Comparison of ENCODE assay signal across 11 cellular contexts in the genomic region with DNA sequence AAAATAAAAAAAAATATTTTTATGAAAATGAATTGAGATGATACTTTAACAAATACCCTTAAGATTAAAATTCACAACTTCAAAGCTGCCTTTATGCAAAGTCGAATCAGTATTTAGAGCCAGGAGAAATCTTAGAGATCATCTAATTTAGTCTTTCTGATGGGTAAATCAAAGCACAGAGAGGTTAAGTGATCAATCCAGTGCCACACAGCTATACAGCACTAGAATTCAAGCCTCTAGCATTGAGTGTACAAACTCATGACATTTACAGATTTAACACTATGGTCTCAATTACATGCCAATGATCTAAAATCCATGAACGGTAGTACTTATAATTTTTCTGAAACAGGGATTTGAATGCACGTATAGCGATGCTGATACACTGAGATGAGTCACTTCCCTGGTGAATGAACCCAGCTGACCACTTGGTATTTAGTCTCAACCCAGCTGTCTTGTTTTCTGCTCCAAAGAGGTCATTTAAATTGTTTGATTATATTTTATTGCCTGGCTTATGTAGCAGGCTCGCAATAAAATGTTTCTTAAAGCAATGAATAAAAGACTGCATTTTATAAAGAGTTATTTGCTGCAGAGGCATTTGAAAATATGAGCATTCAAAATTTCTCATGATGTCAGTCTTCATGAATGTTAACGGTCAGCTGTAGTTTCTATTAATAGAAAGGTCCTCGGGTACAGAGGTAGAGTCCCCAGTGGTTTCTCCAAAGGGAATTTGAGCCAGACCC.
DNase-seq lines count a peak whose midpoint lies in the region; ATAC-seq, FAIRE-seq and TF ChIP-seq lines count a peak whose summit lies in the region.
"Had no signal": no experiment of that assay in that cellular context is flagged by ENCODE, and none has a peak within 500 bp of the region (broad histone marks: within the 10 kb centered on the region; RNA-seq: fewer than 3 reads in every experiment).

No MANE protein-coding gene starts in this region.

- H2AK5ac ChIP-seq in H9 (ENCODE audit: insufficient read length, low read length) = no peak overlapping the region

- H3K4me1 Mint-ChIP-seq in HFFc6 (ENCODE audit: low read depth) (peaks cover 34% of the 10 kb centered on the region), H9 (peaks cover 7 to 13% of the 10 kb centered on the region in 2 experiments; a peak in 3 of 4 replicates)
- H3K4me1 Mint-ChIP-seq in activated T-helper 2 cell treated with anti-CD3 and anti-CD28 coated beads, Interferon-gamma antibody, Interleukin-2, Interleukin-4, amounts not matched to agents 10 μg/mL and 5 μg/mL and 100 μg/mL, durations not matched to agents 14 hours and 24 hours and 36 hours (ENCODE audit: low read depth) = no peaks in the 10 kb centered on the region

- no peaks in the 10 kb centered on the region for H3K27me3 ChIP-seq in heart left ventricle
- no peaks in the 10 kb centered on the region for H3K27me3 ChIP-seq in thoracic aorta (replicated peaks; ENCODE audit: insufficient read depth)
- H3K27me3 ChIP-seq in H9 (ENCODE audit: insufficient read depth, low read length) = no peaks in the 10 kb centered on the region

- H3K36me3 Mint-ChIP-seq in HFFc6 (ENCODE audit: low read depth) = peaks cover 12% of the 10 kb centered on the region; the same call in 1 of the 2 replicates
- H3K36me3 Mint-ChIP-seq in activated T-helper 2 cell treated with anti-CD3 and anti-CD28 coated beads, Interferon-gamma antibody, Interleukin-2, Interleukin-4, amounts not matched to agents 10 μg/mL and 5 μg/mL and 100 μg/mL, durations not matched to agents 14 hours and 24 hours and 36 hours (ENCODE audit: low read depth) = no peaks in the 10 kb centered on the region
- H3K36me3 Mint-ChIP-seq in H9 (ENCODE audit: insufficient read depth in 1 of 3, low read depth in 3 of 3) = peaks cover 7 to 14% (median 12%) of the 10 kb centered on the region in 3 experiments; a peak in 6 of 7 replicates
- H3K36me3 Mint-ChIP-seq: activated naive CD8-positive, alpha-beta T cell had no signal

- H3K23me2 ChIP-seq in H9 (ENCODE audit: insufficient read length, low read depth, low read length, poor library complexity, severe bottlenecking) = no peaks in the 10 kb centered on the region

- H3K27me3 Mint-ChIP-seq in HFFc6 (ENCODE audit: insufficient read depth) = no peaks in the 10 kb centered on the region; the same call in 1 of the 2 replicates
- H3K27me3 Mint-ChIP-seq in activated T-helper 2 cell treated with anti-CD3 and anti-CD28 coated beads, Interferon-gamma antibody, Interleukin-2, Interleukin-4, amounts not matched to agents 10 μg/mL and 5 μg/mL and 100 μg/mL, durations not matched to agents 14 hours and 24 hours and 36 hours (ENCODE audit: low read depth) = no peaks in the 10 kb centered on the region
- H3K27me3 Mint-ChIP-seq in H9 (ENCODE audit: low read depth) = no peaks in the 10 kb centered on the region
- H3K27me3 Mint-ChIP-seq: activated naive CD8-positive, alpha-beta T cell had no signal

- peaks cover 4 to 68% (median 23%) of the 10 kb centered on the region in 12 donors for H3K4me1 ChIP-seq in heart left ventricle
- H3K4me1 ChIP-seq in thoracic aorta (ENCODE audit: control insufficient read depth in 1 of 2, low read depth in 2 of 2) = peaks cover 11 to 81% of the 10 kb centered on the region in 2 donors
- H3K4me1 ChIP-seq in H9 (ENCODE audit: insufficient read depth, low read length) = no peaks in the 10 kb centered on the region

- no peaks in the 10 kb centered on the region for H3K79me1 ChIP-seq in H9 (ENCODE audit: insufficient read depth, low read depth, low read length, poor library complexity, severe bottlenecking)

- H3K4me3 Mint-ChIP-seq in HFFc6 (peak overlapping the region; percentile 60; the same call in 1 of the 2 replicates), H9 (no peak overlapping the region)
- H3K4me3 Mint-ChIP-seq in activated T-helper 2 cell treated with anti-CD3 and anti-CD28 coated beads, Interferon-gamma antibody, Interleukin-2, Interleukin-4, amounts not matched to agents 10 μg/mL and 5 μg/mL and 100 μg/mL, durations not matched to agents 14 hours and 24 hours and 36 hours (ENCODE audit: low read depth) = no peak overlapping the region
- H3K4me3 Mint-ChIP-seq: activated naive CD8-positive, alpha-beta T cell; endodermal cell had no signal

- H2BK12ac ChIP-seq in H9 (ENCODE audit: insufficient read length, low read depth, low read length) = no peak overlapping the region

- no peaks in the 10 kb centered on the region for H3K79me2 ChIP-seq in H9 (ENCODE audit: insufficient read depth, low read length)

- H3K9ac ChIP-seq in H9 (ENCODE audit: extremely low read depth, insufficient read length, low read length) = no peak overlapping the region

- H3K56ac ChIP-seq in H9 (ENCODE audit: insufficient read length, low read depth, low read length) = no peak overlapping the region

- H2BK20ac ChIP-seq in H9 (ENCODE audit: low read depth, low read length, poor library complexity, severe bottlenecking) = no peak overlapping the region

- H3T11ph ChIP-seq in H9 (ENCODE audit: low read length) = no peak overlapping the region

- no peak for TF ChIP-seq POLR2A in heart left ventricle (IDR thresholded peaks at IDR 0.05)

- DNase-seq in HFFc6 = peak; percentile 40
- peak; percentile 78 for DNase-seq in amniotic epithelial cell (ENCODE audit: low read depth)
- DNase-seq in heart left ventricle = no peak
- DNase-seq in thoracic aorta (ENCODE audit: low spot score) = no peak
- DNase-seq in GM19239 (ENCODE audit: insufficient read length, low spot score) = no peak
- no peak for DNase-seq in activated T-helper 2 cell treated with anti-CD3 and anti-CD28 coated beads, Interferon-gamma antibody, Interleukin-2, Interleukin-4, amounts not matched to agents 10 μg/mL and 5 μg/mL and 100 μg/mL, durations not matched to agents 14 hours and 24 hours and 36 hours (ENCODE audit: low spot score)
- DNase-seq in H9 = no peak
- DNase-seq: activated CD8-positive, alpha-beta memory T cell treated with anti-CD3 and anti-CD28 coated beads for 24 hours; endodermal cell; NCI-H1436 treated with DMSO at 0.1 percent for 48 hours had no signal

- H3K23ac ChIP-seq in H9 (ENCODE audit: insufficient read length, low read depth, low read length) = no peak overlapping the region

- H4K91ac ChIP-seq in H9 (ENCODE audit: insufficient read length, low read depth, low read length) = no peak overlapping the region

- no peak overlapping the region for H3K4me2 ChIP-seq in H9 (ENCODE audit: insufficient read depth, insufficient read length, low read length)

- ATAC-seq in heart left ventricle (peak; percentile 38 to 83 (median 74)), thoracic aorta (ENCODE audit: insufficient number of reproducible peaks, low FRiP score, low read depth) (no peak)

- no peak overlapping the region for H2BK120ac ChIP-seq in H9 (ENCODE audit: low read depth, low read length, poor library complexity, severe bottlenecking)

- H2BK5ac ChIP-seq in H9 (ENCODE audit: insufficient read length, low read length) = no peak overlapping the region

- TF ChIP-seq CTCF in HFFc6 (IDR thresholded peaks at IDR 0.05) (no peak), heart left ventricle (IDR thresholded peaks at IDR 0.05) (no peak), thoracic aorta (IDR thresholded peaks at IDR 0.05) (no peak), H9 (conservative IDR thresholded peaks at IDR 0.05) (no peak)

- 36 to 47% (median 41%) methylated on average over 7 of the region's 7 CpGs for WGBS in heart left ventricle, 4 donors
- WGBS in H9 (ENCODE audit: extremely low coverage, insufficient read length, low lambda C conversion rate) = no CpG with 5 or more reads among the region's 7 CpGs

- H3K9me3 Mint-ChIP-seq in HFFc6 (peaks cover 15% of the 10 kb centered on the region), H9 (peaks cover 12 to 13% of the 10 kb centered on the region in 2 experiments)
- peaks cover 6% of the 10 kb centered on the region for H3K9me3 Mint-ChIP-seq in activated T-helper 2 cell treated with anti-CD3 and anti-CD28 coated beads, Interferon-gamma antibody, Interleukin-2, Interleukin-4, amounts not matched to agents 10 μg/mL and 5 μg/mL and 100 μg/mL, durations not matched to agents 14 hours and 24 hours and 36 hours

- no peak overlapping the region for H3K18ac ChIP-seq in H9 (ENCODE audit: insufficient read length, low read depth, low read length)

- H3K27ac ChIP-seq in heart left ventricle (peak overlapping the region; percentile 11 to 89 (median 72)), thoracic aorta (peak overlapping the region in 1 of 2 donors; percentile 45), H9 (ENCODE audit: insufficient read length, low read depth, low read length) (no peak overlapping the region)

- H3K9me3 ChIP-seq in heart left ventricle = peaks cover 0 to 12% (median 7%) of the 10 kb centered on the region in 12 donors
- H3K9me3 ChIP-seq in thoracic aorta = no peaks in the 10 kb centered on the region
- H3K9me3 ChIP-seq in H9 (ENCODE audit: control insufficient read depth, low read depth, low read length) = peaks cover 10% of the 10 kb centered on the region

- H4K8ac ChIP-seq in H9 (replicated peaks; ENCODE audit: insufficient read length, low read depth, low read length) = no peak overlapping the region

- intact Hi-C loops in heart left ventricle (cut with DNase I) = loop anchor here in 1 of 10 donors (2.0 kb wide), 1 partner anchor 153 kb away; the partner anchor contains the start of gene PRICKLE1
- intact Hi-C loops in activated T-helper 2 cell treated with anti-CD3 and anti-CD28 coated beads, Interferon-gamma antibody, Interleukin-2, Interleukin-4, amounts not matched to agents 10 μg/mL and 5 μg/mL and 100 μg/mL, durations not matched to agents 14 hours and 24 hours and 36 hours (cut with micrococcal nuclease) = no loop called here

- no peak overlapping the region for H2BK15ac ChIP-seq in H9 (ENCODE audit: low read depth, low read length)

- no peak overlapping the region for H4K5ac ChIP-seq in H9 (ENCODE audit: insufficient read length, low read depth, low read length)

- H3K14ac ChIP-seq in H9 (ENCODE audit: insufficient read depth, low read length) = no peak overlapping the region

- H3K4me3 ChIP-seq in heart left ventricle = no peak overlapping the region
- H3K4me3 ChIP-seq in thoracic aorta = peak overlapping the region; percentile 9

- no peak overlapping the region; the same call in 1 of the 2 replicates for H3K27ac Mint-ChIP-seq in HFFc6
- no peak overlapping the region for H3K27ac Mint-ChIP-seq in activated T-helper 2 cell treated with anti-CD3 and anti-CD28 coated beads, Interferon-gamma antibody, Interleukin-2, Interleukin-4, amounts not matched to agents 10 μg/mL and 5 μg/mL and 100 μg/mL, durations not matched to agents 14 hours and 24 hours and 36 hours
- no peak overlapping the region for H3K27ac Mint-ChIP-seq in H9
- H3K27ac Mint-ChIP-seq: activated naive CD8-positive, alpha-beta T cell; endodermal cell had no signal

- H3K4ac ChIP-seq in H9 (ENCODE audit: low read depth, low read length) = no peak overlapping the region

- no peak for FAIRE-seq in GM19239 (lab: Jason Lieb, UNC)

- H4K20me1 ChIP-seq in H9 (ENCODE audit: control insufficient read depth, insufficient read depth, insufficient read length) = no peaks in the 10 kb centered on the region

- no peak overlapping the region for H2AFZ ChIP-seq in H9 (ENCODE audit: low read length)

- H3K36me3 ChIP-seq in heart left ventricle (no peaks in the 10 kb centered on the region), thoracic aorta (no peaks in the 10 kb centered on the region)

Comparison
In these comparisons a context has a peak if more than half of its experiments do, and no peak if none do; other contexts are left out.
1. DNase-seq: peak in HFFc6 (single experiment) and amniotic epithelial cell (single experiment); none in heart left ventricle (0 of 5), thoracic aorta (single experiment), GM19239 (single experiment), activated T-helper 2 cell treated with anti-CD3 and anti-CD28 coated beads, Interferon-gamma antibody, Interleukin-2, Interleukin-4, amounts not matched to agents 10 μg/mL and 5 μg/mL and 100 μg/mL, durations not matched to agents 14 hours and 24 hours and 36 hours (single experiment) and H9 (single experiment).